Comparison of ENCODE assay signal across 8 cellular contexts in the genomic region with DNA sequence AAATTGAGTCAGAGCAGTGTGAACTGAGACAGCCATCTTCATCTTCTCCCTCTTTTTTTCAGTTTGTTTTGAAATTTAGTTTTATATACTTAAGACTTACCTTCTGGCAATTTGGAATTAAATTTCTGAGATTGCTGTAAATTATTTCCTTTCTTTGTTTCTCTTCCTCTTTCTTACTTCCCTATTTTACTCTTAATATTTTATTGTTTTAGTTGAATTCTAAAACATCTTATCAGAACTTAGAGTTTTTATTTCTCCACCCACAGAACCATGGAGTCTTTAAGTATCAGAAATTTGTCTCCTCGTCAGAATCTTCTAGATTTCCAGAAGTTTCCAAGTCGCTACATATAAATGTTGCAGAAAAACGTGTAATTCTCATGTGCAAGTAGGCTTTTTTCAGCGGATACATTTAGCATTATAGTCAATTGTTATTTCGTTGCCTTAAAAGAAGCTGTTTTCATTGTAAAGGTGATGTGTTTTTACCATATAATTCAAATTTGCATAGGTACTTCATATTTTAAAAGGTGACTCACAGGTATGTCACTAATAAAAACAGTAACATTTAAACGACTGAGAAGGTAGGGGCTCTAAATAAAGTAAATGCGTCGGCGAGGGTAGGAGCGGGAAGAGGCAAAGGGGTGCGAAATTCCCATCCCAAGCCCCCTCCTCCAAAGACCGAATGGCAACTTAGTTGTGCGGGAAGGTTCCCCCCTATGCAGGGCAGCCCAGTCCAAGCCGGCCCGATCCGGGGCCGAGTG. TPM values are rescaled to one million over a fixed set of nuclear protein-coding genes. Genes with fewer than 3 reads are reported as not detected.
DNase-seq lines count a peak whose midpoint lies in the region; ATAC-seq lines count a peak whose summit lies in the region.

No MANE protein-coding gene starts in this region.

- ATAC-seq in CD4-positive, CD25-positive, alpha-beta regulatory T cell (ENCODE audit: low read depth in 2 of 2) = no peak
- peak; percentile 12 for ATAC-seq in HG03175 (IDR thresholded peaks at IDR 0.05; ENCODE audit: unreplicated experiment)
- no peak for ATAC-seq in activated T-cell treated with anti-CD3 and anti-CD28 coated beads, Interleukin-2, amount 50 U/mL, for 72 hours (replicated peaks in 1 of 2)
- peak; percentile 11 for ATAC-seq in stimulated activated naive CD8-positive, alpha-beta T cell treated with anti-CD3 and anti-CD28 coated beads, Interleukin-15, Interleukin-2, amounts not matched to agents 100 U/mL and 50 U/mL, for 24 hours

- H3K27me3 ChIP-seq in CD4-positive, CD25-positive, alpha-beta regulatory T cell (ENCODE audit: control insufficient read depth, insufficient read depth, low read length) = peaks cover 35% of the 10 kb centered on the region
- H3K27me3 ChIP-seq in iPS DF 6.9 (ENCODE audit: control insufficient read depth, insufficient read depth, low read length) = no peaks in the 10 kb centered on the region

- H3K4me1 Mint-ChIP-seq in CD4-positive, CD25-positive, alpha-beta regulatory T cell = peaks cover 5 to 12% (median 9%) of the 10 kb centered on the region in 4 donors
- peaks cover 5% of the 10 kb centered on the region for H3K4me1 Mint-ChIP-seq in activated T-cell treated with anti-CD3 and anti-CD28 coated beads, Interleukin-2, amount 50 U/mL, for 72 hours (ENCODE audit: low read depth)

- no CpG with 5 or more reads among the region's 17 CpGs for WGBS in iPS DF 6.9 (ENCODE audit: insufficient coverage, insufficient read length)

- no peak overlapping the region for H3K27ac Mint-ChIP-seq in CD4-positive, CD25-positive, alpha-beta regulatory T cell
- H3K27ac Mint-ChIP-seq in activated T-cell treated with anti-CD3 and anti-CD28 coated beads, Interleukin-2, amount 50 U/mL, for 72 hours = no peak overlapping the region

- no peaks in the 10 kb centered on the region for H3K36me3 Mint-ChIP-seq in CD4-positive, CD25-positive, alpha-beta regulatory T cell
- peaks cover 2% of the 10 kb centered on the region in 2 donors for H3K36me3 Mint-ChIP-seq in activated T-cell treated with anti-CD3 and anti-CD28 coated beads, Interleukin-2, amount 50 U/mL, for 72 hours (ENCODE audit: insufficient read depth in 2 of 2)

- peak overlapping the region; percentile 79 to 92 (median 87) for H3K4me3 Mint-ChIP-seq in CD4-positive, CD25-positive, alpha-beta regulatory T cell
- H3K4me3 Mint-ChIP-seq in activated T-cell treated with anti-CD3 and anti-CD28 coated beads, Interleukin-2, amount 50 U/mL, for 72 hours = peak overlapping the region; percentile 80 to 88

- H3K4me3 ChIP-seq in CD4-positive, CD25-positive, alpha-beta regulatory T cell (ENCODE audit: low read depth, low read length) = peak overlapping the region; percentile 64
- peak overlapping the region; percentile 59; the same call in 1 of the 2 replicates for H3K4me3 ChIP-seq in iPS DF 6.9 (ENCODE audit: low read length)

- peaks cover 15% of the 10 kb centered on the region for H3K4me1 ChIP-seq in CD4-positive, CD25-positive, alpha-beta regulatory T cell (ENCODE audit: control insufficient read depth, insufficient read depth, low read length, poor library complexity, severe bottlenecking)
- H3K4me1 ChIP-seq in iPS DF 6.9 (ENCODE audit: control insufficient read depth, insufficient read depth, low read length) = no peaks in the 10 kb centered on the region

- no peak overlapping the region for H3K27ac ChIP-seq in CD4-positive, CD25-positive, alpha-beta regulatory T cell (ENCODE audit: insufficient read depth, low read length, poor library complexity, severe bottlenecking)
- H3K27ac ChIP-seq in iPS DF 6.9 (ENCODE audit: low read length) = no peak overlapping the region

- peaks cover 79% of the 10 kb centered on the region for H3K27me3 Mint-ChIP-seq in CD4-positive, CD25-positive, alpha-beta regulatory T cell
- H3K27me3 Mint-ChIP-seq in activated T-cell treated with anti-CD3 and anti-CD28 coated beads, Interleukin-2, amount 50 U/mL, for 72 hours (ENCODE audit: low read depth) = peaks cover 45% of the 10 kb centered on the region

- H3K36me3 ChIP-seq in CD4-positive, CD25-positive, alpha-beta regulatory T cell (ENCODE audit: control insufficient read depth, insufficient read depth, low read length) = no peaks in the 10 kb centered on the region
- H3K36me3 ChIP-seq in iPS DF 6.9 (ENCODE audit: control insufficient read depth, insufficient read depth, low read length) = no peaks in the 10 kb centered on the region

- H3K9me3 ChIP-seq in CD4-positive, CD25-positive, alpha-beta regulatory T cell (ENCODE audit: control insufficient read depth in 2 of 2, low read length in 2 of 2) = no peaks in the 10 kb centered on the region
- no peaks in the 10 kb centered on the region for H3K9me3 ChIP-seq in iPS DF 6.9 (ENCODE audit: control insufficient read depth, insufficient read depth, low read length)

- peaks cover 0 to 2% (median 0%) of the 10 kb centered on the region in 7 donors for H3K9me3 Mint-ChIP-seq in CD4-positive, CD25-positive, alpha-beta regulatory T cell
- no peaks in the 10 kb centered on the region for H3K9me3 Mint-ChIP-seq in activated T-cell treated with anti-CD3 and anti-CD28 coated beads, Interleukin-2, amount 50 U/mL, for 72 hours

- no peak for DNase-seq in CD4-positive, CD25-positive, alpha-beta regulatory T cell
- no peak for DNase-seq in activated T-cell treated with anti-CD3 and anti-CD28 coated beads, Interleukin-2, amount 50 U/mL, for 72 hours
- DNase-seq in iPS DF 6.9 (ENCODE audit: low read depth, low spot score) (no peak), NCI-H2029 (lab: John Stamatoyannopoulos, UW) (no peak), pons (ENCODE audit: low spot score) (no peak), 8988T (no peak)
- DNase-seq in stimulated activated naive CD8-positive, alpha-beta T cell treated with anti-CD3 and anti-CD28 coated beads, Interleukin-15, Interleukin-2, amounts not matched to agents 100 U/mL and 50 U/mL, for 24 hours = no peak

RNA-seq across cellular contexts. Expression of a gene that starts 0.9 kb away (rescaled TPM):
- total RNA-seq in CD4-positive, CD25-positive, alpha-beta regulatory T cell = 0.57 TPM
- polyA plus RNA-seq in CD4-positive, CD25-positive, alpha-beta regulatory T cell = 1 to 10 TPM in 1 of 4 donors, under 1 TPM in 3; 0.07 to 1.6 (median 0.70) TPM
- 1 to 10 TPM; 5.8 to 6.6 TPM for total RNA-seq in activated T-cell treated with anti-CD3 and anti-CD28 coated beads, Interleukin-2, amount 50 U/mL, for 72 hours

Comparison
In these comparisons a context has a peak if more than half of its experiments do, and no peak if none do; other contexts are left out.
1. ATAC-seq: peak in HG03175 (single experiment) and stimulated activated naive CD8-positive, alpha-beta T cell treated with anti-CD3 and anti-CD28 coated beads, Interleukin-15, Interleukin-2, amounts not matched to agents 100 U/mL and 50 U/mL, for 24 hours (single experiment); none in CD4-positive, CD25-positive, alpha-beta regulatory T cell (0 of 2) and activated T-cell treated with anti-CD3 and anti-CD28 coated beads, Interleukin-2, amount 50 U/mL, for 72 hours (0 of 2).